Comparison of ENCODE assay signal across 8 cellular contexts in the genomic region with DNA sequence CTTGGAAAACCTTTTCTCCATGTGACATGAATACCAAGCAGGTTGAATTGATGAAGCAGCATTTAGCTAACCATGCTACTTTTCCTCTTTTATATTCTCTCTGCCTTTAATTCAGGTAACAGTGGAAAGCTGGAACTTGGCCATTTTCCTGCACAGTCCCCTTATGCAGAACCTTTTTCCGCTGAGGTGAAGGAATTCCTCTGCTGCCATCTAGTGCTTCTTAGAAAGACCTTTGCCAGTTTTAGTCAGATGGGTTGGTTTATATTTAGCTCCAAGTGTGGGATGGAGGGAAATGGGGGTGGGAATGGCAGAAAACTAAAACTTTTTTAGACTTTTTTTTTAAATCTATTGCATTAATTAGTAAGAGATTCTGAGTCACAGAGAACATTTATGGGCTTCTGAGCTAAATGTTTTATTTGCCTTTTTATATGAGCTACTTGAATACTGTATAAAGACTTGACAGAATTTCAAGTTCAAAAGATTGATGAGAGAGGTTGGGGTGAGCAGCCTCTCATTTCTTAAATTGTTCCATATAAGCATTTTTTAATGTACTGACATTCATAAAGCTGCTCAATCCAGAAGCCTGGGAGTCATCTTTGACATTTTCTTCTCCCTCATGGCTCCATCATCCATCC.
DNase-seq lines count a peak whose midpoint lies in the region; ATAC-seq and TF ChIP-seq lines count a peak whose summit lies in the region.

No MANE protein-coding gene starts in this region.

- peaks cover 9% of the 10 kb centered on the region for H3K4me1 Mint-ChIP-seq in Calu3 (ENCODE audit: low read depth, unreplicated experiment)

- H3K27ac ChIP-seq in HEK293 (ENCODE audit: extremely low read depth, low read depth, low read length) = no peak overlapping the region
- H3K27ac ChIP-seq in ascending aorta = no peak overlapping the region
- H3K27ac ChIP-seq in thoracic aorta = no peak overlapping the region

- no peaks in the 10 kb centered on the region for H3K9me3 Mint-ChIP-seq in Calu3 (ENCODE audit: low read depth, unreplicated experiment)

- CTCF ChIA-PET in Calu3 (lab: Charles Lee) (interaction anchor here (0.7 to 1.3 kb wide), 6 partner anchors 24 to 165 kb away, joined by 3 to 22 read pairs (median 5); no protein-coding TSS in a partner anchor), HEK293 (lab: Yijun Ruan, JAX) (interaction anchor here (0.6 to 6.0 kb wide), 33 partner anchors 8 to 1893 kb away, joined by 3 to 71 read pairs (median 4); no protein-coding TSS in a partner anchor)

- POLR2A ChIA-PET in HEK293 (lab: Yijun Ruan, JAX) = no interaction called here

- peak; percentile 21 for DNase-seq in Calu3
- peak; percentile 58 for DNase-seq in NCI-H2196 (lab: John Stamatoyannopoulos, UW; ENCODE audit: unreplicated experiment)
- no peak for DNase-seq in ascending aorta (ENCODE audit: low spot score in 2 of 2)
- peak; percentile 42 for DNase-seq in iPS DF 19.7 (ENCODE audit: low read depth, low spot score)
- no peak for DNase-seq in thoracic aorta (ENCODE audit: low spot score)
- no peak for DNase-seq in T-helper 9 cell

- no peaks in the 10 kb centered on the region for H3K9me3 ChIP-seq in HEK293 (ENCODE audit: control insufficient read depth, insufficient read depth, low read depth, low read length)
- H3K9me3 ChIP-seq in ascending aorta = no peaks in the 10 kb centered on the region
- no peaks in the 10 kb centered on the region for H3K9me3 ChIP-seq in thoracic aorta

- H3K36me3 Mint-ChIP-seq in Calu3 (ENCODE audit: insufficient read depth, unreplicated experiment) = no peaks in the 10 kb centered on the region

- H3K4me3 ChIP-seq in HEK293 (ENCODE audit: low read depth, low read length) = no peak overlapping the region
- H3K4me3 ChIP-seq in ascending aorta = no peak overlapping the region
- no peak overlapping the region for H3K4me3 ChIP-seq in thoracic aorta

- H3K27me3 Mint-ChIP-seq in Calu3 (ENCODE audit: unreplicated experiment) = no peaks in the 10 kb centered on the region

- TF ChIP-seq CTCF in Calu3 (IDR thresholded peaks at IDR 0.05; ENCODE audit: unreplicated experiment) (peak; percentile 47), HEK293 (tag by site-specific recombination; IDR thresholded peaks at IDR 0.05) (peak; percentile 36; the same call in 1 of the 2 replicates), ascending aorta (IDR thresholded peaks at IDR 0.05) (peak in 2 of 3 experiments; percentile 31 to 58), thoracic aorta (IDR thresholded peaks at IDR 0.05) (no peak)

- no TSS peak for BruUV-seq in Calu3 (replicated peaks; lab: Mats Ljungman, UMichigan)

- H3K27ac Mint-ChIP-seq in Calu3 (ENCODE audit: unreplicated experiment) = no peak overlapping the region

- H3K36me3 ChIP-seq in HEK293 (ENCODE audit: control insufficient read depth in 2 of 2, insufficient read depth in 1 of 2, low read length in 2 of 2) (no peaks in the 10 kb centered on the region), ascending aorta (no peaks in the 10 kb centered on the region), thoracic aorta (no peaks in the 10 kb centered on the region)

- ATAC-seq in thoracic aorta (ENCODE audit: insufficient number of reproducible peaks, low FRiP score, low read depth) (peak; percentile 43), GM18511 (IDR thresholded peaks at IDR 0.05; ENCODE audit: unreplicated experiment) (no peak)

- H3K4me1 ChIP-seq in HEK293 (ENCODE audit: control insufficient read depth, insufficient read depth, low read length) (no peaks in the 10 kb centered on the region), ascending aorta (no peaks in the 10 kb centered on the region), thoracic aorta (ENCODE audit: control insufficient read depth in 1 of 2, low read depth in 2 of 2) (no peaks in the 10 kb centered on the region)

- H3K27me3 ChIP-seq in ascending aorta = no peaks in the 10 kb centered on the region
- no peaks in the 10 kb centered on the region for H3K27me3 ChIP-seq in thoracic aorta (replicated peaks; ENCODE audit: insufficient read depth)

- intact Hi-C loops in Calu3 (cut with micrococcal nuclease; ENCODE audit: unreplicated experiment) = loop anchor here (1.0 kb wide), 1 partner anchor 86 kb away; no protein-coding TSS in a partner anchor
- intact Hi-C loops in ascending aorta (cut with DNase I) = no loop called here

- no peak overlapping the region for H3K4me3 Mint-ChIP-seq in Calu3 (ENCODE audit: low read depth, unreplicated experiment)

TF ChIP-seq in HEK293, 187 proteins besides CTCF, POLR2A, EP300 and RAD21:
- TF ChIP-seq ZNF654 (tag by site-specific recombination; IDR thresholded peaks at IDR 0.05; ENCODE audit: low read depth) (peak; percentile 82), ZNF560 (tag by site-specific recombination; IDR thresholded peaks at IDR 0.05; ENCODE audit: borderline replicate concordance) (no peak)
- TF ChIP-seq, protein P1, sequence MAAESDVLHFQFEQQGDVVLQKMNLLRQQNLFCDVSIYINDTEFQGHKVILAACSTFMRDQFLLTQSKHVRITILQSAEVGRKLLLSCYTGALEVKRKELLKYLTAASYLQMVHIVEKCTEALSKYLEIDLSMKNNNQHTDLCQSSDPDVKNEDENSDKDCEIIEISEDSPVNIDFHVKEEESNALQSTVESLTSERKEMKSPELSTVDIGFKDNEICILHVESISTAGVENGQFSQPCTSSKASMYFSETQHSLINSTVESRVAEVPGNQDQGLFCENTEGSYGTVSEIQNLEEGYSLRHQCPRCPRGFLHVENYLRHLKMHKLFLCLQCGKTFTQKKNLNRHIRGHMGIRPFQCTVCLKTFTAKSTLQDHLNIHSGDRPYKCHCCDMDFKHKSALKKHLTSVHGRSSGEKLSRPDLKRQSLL (tag by site-specific recombination; IDR thresholded peaks at IDR 0.05) = peak; percentile 24; the same call in 1 of the 2 replicates

Comparison
In these comparisons a context has a peak if more than half of its experiments do, and no peak if none do; other contexts are left out.
1. DNase-seq: peak in Calu3 (single experiment), NCI-H2196 (single experiment) and iPS DF 19.7 (single experiment); none in ascending aorta (0 of 2), thoracic aorta (single experiment) and T-helper 9 cell (single experiment).